8 cellular contexts compared by ENCODE assay signal in genomic region chr7:28984631-28985030, GRCh38. TPM values are rescaled to one million over a fixed set of nuclear protein-coding genes. Genes with fewer than 3 reads are reported as not detected.
DNase-seq lines count a peak whose midpoint lies in the region; ATAC-seq and TF ChIP-seq lines count a peak whose summit lies in the region.

No MANE protein-coding gene starts in this region.

- H3K4me1 Mint-ChIP-seq in activated CD8-positive, alpha-beta T cell treated with anti-CD3 and anti-CD28 coated beads, Interleukin-2, amount 10 ng/mL, durations not matched to agents 7 days and 5 days (ENCODE audit: low read depth) = no peaks in the 10 kb centered on the region

- CTCF ChIA-PET in RWPE1 (lab: Yijun Ruan, JAX) = no interaction called here
- CTCF ChIA-PET in activated CD8-positive, alpha-beta T cell treated with anti-CD3 and anti-CD28 coated beads, Interleukin-2, amount 10 ng/mL, durations not matched to agents 7 days and 5 days (lab: Charles Lee) = no interaction called here

- no peak overlapping the region for H3K27ac Mint-ChIP-seq in activated CD8-positive, alpha-beta T cell treated with anti-CD3 and anti-CD28 coated beads, Interleukin-2, amount 10 ng/mL, durations not matched to agents 7 days and 5 days

- H3K4me3 Mint-ChIP-seq in activated CD8-positive, alpha-beta T cell treated with anti-CD3 and anti-CD28 coated beads, Interleukin-2, amount 10 ng/mL, durations not matched to agents 7 days and 5 days = no peak overlapping the region

- H3K27ac ChIP-seq in RWPE1 = peak overlapping the region; percentile 79

- ATAC-seq in HG02571 (IDR thresholded peaks at IDR 0.05; ENCODE audit: unreplicated experiment) = no peak
- no peak for ATAC-seq in GM21529 (IDR thresholded peaks at IDR 0.05; ENCODE audit: unreplicated experiment)
- no peak for ATAC-seq in activated CD8-positive, alpha-beta T cell treated with anti-CD3 and anti-CD28 coated beads, Interleukin-2, amount 10 ng/mL, durations not matched to agents 7 days and 5 days
- ATAC-seq in GM21447 (IDR thresholded peaks at IDR 0.05; ENCODE audit: unreplicated experiment) = no peak

- DNase-seq in GM04503 (ENCODE audit: low read depth) (peak; percentile 71), RWPE1 (ENCODE audit: low spot score) (peak; percentile 81), fibroblast of the conjunctiva (ENCODE audit: low read depth) (peak; percentile 84), putamen (ENCODE audit: low spot score) (peak; percentile 42)
- DNase-seq in activated CD8-positive, alpha-beta T cell treated with anti-CD3 and anti-CD28 coated beads, Interleukin-2, amount 10 ng/mL, durations not matched to agents 7 days and 5 days = no peak

- no peaks in the 10 kb centered on the region for H3K9me3 Mint-ChIP-seq in activated CD8-positive, alpha-beta T cell treated with anti-CD3 and anti-CD28 coated beads, Interleukin-2, amount 10 ng/mL, durations not matched to agents 7 days and 5 days (ENCODE audit: insufficient read depth)

- POLR2A ChIA-PET in RWPE1 (lab: Yijun Ruan, JAX; ENCODE audit: low non-redundant PET) = no interaction called here
- POLR2A ChIA-PET in activated CD8-positive, alpha-beta T cell treated with anti-CD3 and anti-CD28 coated beads, Interleukin-2, amount 10 ng/mL, durations not matched to agents 7 days and 5 days (lab: Charles Lee) = no interaction called here

- no peak for TF ChIP-seq CTCF in RWPE1 (conservative IDR thresholded peaks at IDR 0.05; ENCODE audit: low read depth)

- H3K27me3 Mint-ChIP-seq in activated CD8-positive, alpha-beta T cell treated with anti-CD3 and anti-CD28 coated beads, Interleukin-2, amount 10 ng/mL, durations not matched to agents 7 days and 5 days (ENCODE audit: low read depth) = peaks cover 6% of the 10 kb centered on the region

- no peaks in the 10 kb centered on the region for H3K36me3 Mint-ChIP-seq in activated CD8-positive, alpha-beta T cell treated with anti-CD3 and anti-CD28 coated beads, Interleukin-2, amount 10 ng/mL, durations not matched to agents 7 days and 5 days (ENCODE audit: low read depth)

RNA-seq across cellular contexts. Expression of gene TRIL, which starts 26.5 kb away (rescaled TPM):
- total RNA-seq in activated CD8-positive, alpha-beta T cell treated with anti-CD3 and anti-CD28 coated beads, Interleukin-2, amount 10 ng/mL, durations not matched to agents 7 days and 5 days = not detected
